In the genomic region with DNA sequence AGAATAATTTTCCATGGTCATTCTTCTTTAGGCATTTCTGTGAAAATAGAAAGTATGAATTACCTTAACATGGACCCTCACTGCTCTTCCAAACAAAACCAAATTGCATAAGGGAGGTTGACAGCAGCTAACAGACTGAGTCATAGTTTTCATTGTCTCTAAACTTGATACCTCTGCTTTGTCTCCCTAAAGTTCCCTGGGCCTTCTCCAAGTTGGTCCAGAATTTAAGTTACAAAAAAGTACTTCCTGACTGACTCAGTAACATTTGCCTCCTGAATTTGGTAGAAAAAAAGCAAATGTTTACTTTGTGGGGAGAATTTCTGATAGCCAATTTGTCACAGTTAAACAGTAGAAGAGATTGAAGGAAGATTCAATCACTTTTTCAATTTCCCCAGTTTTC, we compare ENCODE assay signal across 21 cellular contexts. TPM values are rescaled to one million over a fixed set of nuclear protein-coding genes. Genes with fewer than 3 reads are reported as not detected.
DNase-seq lines count a peak whose midpoint lies in the region; ATAC-seq and TF ChIP-seq lines count a peak whose summit lies in the region.
"Had no signal": no experiment of that assay in that cellular context is flagged by ENCODE, and none has a peak within 500 bp of the region (broad histone marks: within the 10 kb centered on the region; RNA-seq: fewer than 3 reads in every experiment).

No MANE protein-coding gene starts in this region.

- intact Hi-C loops in MCF 10A (cut with micrococcal nuclease) (no loop called here), breast epithelium (cut with DNase I; ENCODE audit: low total_unique reads) (no loop called here), posterior vena cava (cut with DNase I) (no loop called here), natural killer cell (cut with micrococcal nuclease) (no loop called here)
- intact Hi-C loops in CD8-positive, alpha-beta T cell (cut with DNase I, micrococcal nuclease), result no loop called here

- POLR2A ChIA-PET in MCF 10A (lab: Yijun Ruan, JAX), result no interaction called here
- POLR2A ChIA-PET in CD8-positive, alpha-beta T cell (lab: Charles Lee), result no interaction called here

- H3K27ac ChIP-seq in breast epithelium, result no peak overlapping the region
- H3K27ac ChIP-seq in CD8-positive, alpha-beta T cell (ENCODE audit: low read depth, low read length), result no peak overlapping the region
- H3K27ac ChIP-seq: 22Rv1, RWPE1, SJCRH30 had no signal

- H3K27me3 Mint-ChIP-seq in MCF 10A (ENCODE audit: insufficient read depth, unreplicated experiment) (peaks cover 78% of the 10 kb centered on the region), natural killer cell (ENCODE audit: low read depth in 2 of 2) (peaks cover 11 to 12% of the 10 kb centered on the region in 2 donors)
- H3K27me3 Mint-ChIP-seq in CD8-positive, alpha-beta T cell (ENCODE audit: low read depth), result no peaks in the 10 kb centered on the region

- no peak overlapping the region for H3K4me3 Mint-ChIP-seq in MCF 10A (ENCODE audit: unreplicated experiment)
- H3K4me3 Mint-ChIP-seq in natural killer cell, result no peak overlapping the region
- H3K4me3 Mint-ChIP-seq in CD8-positive, alpha-beta T cell, result no peak overlapping the region
- H3K4me3 Mint-ChIP-seq: B cell, H9 had no signal

- DNase-seq in MCF 10A (ENCODE audit: unreplicated experiment) (peak; percentile 60), breast epithelium (ENCODE audit: low spot score in 2 of 2) (no peak), astrocyte of the cerebellum (ENCODE audit: low read depth) (peak; percentile 55), fibroblast of pulmonary artery (ENCODE audit: low read depth) (peak; percentile 77), posterior vena cava (ENCODE audit: low spot score) (no peak), natural killer cell (no peak)
- DNase-seq in CD8-positive, alpha-beta T cell, result no peak
- DNase-seq: COR-L47, DMS 273 treated with DMSO at 0.1 percent for 48 hours, DND-41, H9, NCI-H1417, NCI-H187, NCI-H2227 treated with DMSO at 0.1 percent for 48 hours, NCI-H510A treated with DMSO at 0.1 percent for 48 hours, NCI-H774, SJCRH30 had no signal

- in situ Hi-C loops in astrocyte of the cerebellum (cut with HindIII; ENCODE audit: low sequenced_read_pairs), result no loop called here

- no peaks in the 10 kb centered on the region for H3K4me1 Mint-ChIP-seq in MCF 10A (ENCODE audit: insufficient read depth, unreplicated experiment)
- H3K4me1 Mint-ChIP-seq in natural killer cell, result no peaks in the 10 kb centered on the region
- H3K4me1 Mint-ChIP-seq in CD8-positive, alpha-beta T cell (ENCODE audit: low read depth), result no peaks in the 10 kb centered on the region
- H3K4me1 Mint-ChIP-seq: B cell, H9 had no signal

- H3K36me3 Mint-ChIP-seq in MCF 10A (ENCODE audit: insufficient read depth, unreplicated experiment) (no peaks in the 10 kb centered on the region), natural killer cell (no peaks in the 10 kb centered on the region)
- no peaks in the 10 kb centered on the region for H3K36me3 Mint-ChIP-seq in CD8-positive, alpha-beta T cell

- TF ChIP-seq CTCF in MCF 10A (IDR thresholded peaks at IDR 0.05; ENCODE audit: unreplicated experiment), result no peak
- no peak for TF ChIP-seq CTCF in breast epithelium (IDR thresholded peaks at IDR 0.05)
- no peak for TF ChIP-seq CTCF in astrocyte of the cerebellum (IDR thresholded peaks at IDR 0.05; ENCODE audit: low read depth, low read length, missing control alignments)
- no peak for TF ChIP-seq CTCF in fibroblast of pulmonary artery (IDR thresholded peaks at IDR 0.05; ENCODE audit: low read length, missing control alignments)
- no peak for TF ChIP-seq CTCF in natural killer cell (IDR thresholded peaks at IDR 0.05)
- TF ChIP-seq CTCF in CD8-positive, alpha-beta T cell (IDR thresholded peaks at IDR 0.05), result no peak

- no peaks in the 10 kb centered on the region for H3K27me3 ChIP-seq in breast epithelium
- no peaks in the 10 kb centered on the region for H3K27me3 ChIP-seq in CD8-positive, alpha-beta T cell (ENCODE audit: insufficient read depth, low read length)
- H3K27me3 ChIP-seq: SJCRH30 had no signal

- H3K36me3 ChIP-seq in breast epithelium, result no peaks in the 10 kb centered on the region
- H3K36me3 ChIP-seq in CD8-positive, alpha-beta T cell (ENCODE audit: insufficient read depth, low read length), result no peaks in the 10 kb centered on the region
- H3K36me3 ChIP-seq: SJCRH30 had no signal

- H3K4me1 ChIP-seq in breast epithelium, result no peaks in the 10 kb centered on the region
- no peaks in the 10 kb centered on the region for H3K4me1 ChIP-seq in CD8-positive, alpha-beta T cell (ENCODE audit: insufficient read depth, low read length)
- H3K4me1 ChIP-seq: SJCRH30 had no signal

- no TSS peak for BruUV-seq in MCF 10A (replicated peaks; lab: Mats Ljungman, UMichigan)

- H3K9me3 Mint-ChIP-seq in MCF 10A (ENCODE audit: unreplicated experiment), result no peaks in the 10 kb centered on the region
- peaks cover 0 to 2% of the 10 kb centered on the region in 2 donors for H3K9me3 Mint-ChIP-seq in natural killer cell
- H3K9me3 Mint-ChIP-seq in CD8-positive, alpha-beta T cell, result no peaks in the 10 kb centered on the region
- H3K9me3 Mint-ChIP-seq: H9 had no signal

- no peak for TF ChIP-seq POLR2A in breast epithelium (IDR thresholded peaks at IDR 0.05)

- CTCF ChIA-PET in MCF 10A (lab: Yijun Ruan, JAX), result interaction anchor here (0.5 kb wide), 1 partner anchor 230 kb away, joined by 3 read pairs; no protein-coding TSS in a partner anchor
- CTCF ChIA-PET in CD8-positive, alpha-beta T cell (lab: Charles Lee), result interaction anchor here (0.7 kb wide), 1 partner anchor 903 kb away, joined by 3 read pairs; no protein-coding TSS in a partner anchor

- H3K4me3 ChIP-seq in breast epithelium, result no peak overlapping the region
- H3K4me3 ChIP-seq in astrocyte of the cerebellum (ENCODE audit: low read depth, low read length), result no peak overlapping the region
- no peak overlapping the region for H3K4me3 ChIP-seq in fibroblast of pulmonary artery (replicated peaks; ENCODE audit: low read depth, low read length)
- no peak overlapping the region for H3K4me3 ChIP-seq in CD8-positive, alpha-beta T cell (ENCODE audit: low read depth, low read length)
- H3K4me3 ChIP-seq: SJCRH30 had no signal

- H3K27ac Mint-ChIP-seq in MCF 10A (ENCODE audit: low read depth, unreplicated experiment) (no peak overlapping the region), natural killer cell (no peak overlapping the region)
- no peak overlapping the region for H3K27ac Mint-ChIP-seq in CD8-positive, alpha-beta T cell
- H3K27ac Mint-ChIP-seq: B cell, H9 had no signal

- ATAC-seq in natural killer cell (no peak), GM21786 (IDR thresholded peaks at IDR 0.05; ENCODE audit: unreplicated experiment) (no peak)
- ATAC-seq in CD8-positive, alpha-beta T cell, result no peak

- H3K9me3 ChIP-seq in breast epithelium, result no peaks in the 10 kb centered on the region
- no peaks in the 10 kb centered on the region for H3K9me3 ChIP-seq in CD8-positive, alpha-beta T cell (ENCODE audit: low read length)
- H3K9me3 ChIP-seq: SJCRH30 had no signal

RNA-seq across cellular contexts. Expression of gene OR8D1, which starts 3.0 kb away (rescaled TPM):
- not detected in 2 replicates for total RNA-seq in MCF 10A (2022)
- total RNA-seq in breast epithelium, result not detected
- total RNA-seq in posterior vena cava, result not detected
- total RNA-seq in natural killer cell, result not detected
- not detected for total RNA-seq in CD8-positive, alpha-beta T cell
- total RNA-seq: B cell, H9, SJCRH30 had no signal

RNA-seq across cellular contexts. Expression of gene OR8D2, which starts 9.3 kb away (rescaled TPM):
- not detected in 2 replicates for total RNA-seq in MCF 10A (2022)
- total RNA-seq in breast epithelium, result not detected
- not detected for total RNA-seq in posterior vena cava
- not detected for total RNA-seq in natural killer cell
- not detected for total RNA-seq in CD8-positive, alpha-beta T cell
- total RNA-seq: B cell, H9, SJCRH30 had no signal

RNA-seq across cellular contexts. Expression of gene OR8G5, which starts 54.6 kb away (rescaled TPM):
- total RNA-seq in MCF 10A (2022) (not detected in 2 replicates), breast epithelium (not detected), posterior vena cava (not detected), natural killer cell (not detected)
- not detected for total RNA-seq in CD8-positive, alpha-beta T cell
- total RNA-seq: B cell, H9, SJCRH30 had no signal

Comparison
In these comparisons a context has a peak if more than half of its experiments do, and no peak if none do; other contexts are left out.
1. DNase-seq: peak in MCF 10A (single experiment), astrocyte of the cerebellum (single experiment) and fibroblast of pulmonary artery (single experiment); none in breast epithelium (0 of 2), posterior vena cava (single experiment), natural killer cell (single experiment) and CD8-positive, alpha-beta T cell (0 of 7).